In the genomic region with DNA sequence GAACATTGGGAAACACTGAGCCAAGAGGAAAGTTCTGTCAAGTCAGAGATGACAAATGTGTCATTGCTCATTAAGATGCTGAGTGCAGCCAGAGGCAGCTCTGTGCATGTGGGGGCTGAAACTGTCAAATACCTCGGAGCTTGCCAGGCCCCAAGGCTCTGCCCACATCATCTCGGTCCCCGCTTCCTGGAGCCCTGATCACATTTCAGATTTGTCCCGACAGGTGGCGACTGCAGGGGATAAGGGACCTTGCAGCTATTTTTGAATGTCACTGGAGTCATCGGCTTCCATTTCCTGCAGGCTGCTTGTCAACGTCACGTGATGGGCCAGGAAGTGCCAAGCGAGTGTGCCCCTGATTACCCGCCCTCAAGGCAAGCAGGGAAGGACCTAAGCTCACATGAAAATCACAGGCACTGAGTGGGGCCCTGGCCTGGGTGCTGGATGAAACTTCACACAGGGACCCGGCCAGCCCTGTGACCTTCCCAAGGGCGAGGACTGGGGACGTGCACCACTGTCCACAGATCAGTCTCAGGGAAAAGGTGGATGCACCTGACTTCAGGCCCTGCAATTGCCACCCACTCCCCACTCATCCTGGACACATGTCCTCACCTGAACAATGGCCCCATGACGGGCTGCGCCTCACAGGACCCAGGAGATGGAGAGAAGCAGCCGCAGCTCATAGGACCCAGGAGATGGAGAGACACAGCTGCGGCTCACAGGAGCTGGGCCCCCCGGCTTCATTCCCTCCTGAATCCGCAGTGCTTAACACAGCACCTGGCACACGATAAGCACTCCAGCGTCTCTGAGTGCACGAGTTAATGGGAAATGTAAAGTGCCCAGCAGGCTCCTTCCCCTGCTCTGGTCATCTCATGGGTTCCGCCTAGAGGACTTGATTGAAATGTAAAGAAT, we compare ENCODE assay signal across 9 cellular contexts.
DNase-seq lines count a peak whose midpoint lies in the region; FAIRE-seq and TF ChIP-seq lines count a peak whose summit lies in the region.
"Had no signal": no experiment of that assay in that cellular context is flagged by ENCODE, and none has a peak within 500 bp of the region (broad histone marks: within the 10 kb centered on the region; RNA-seq: fewer than 3 reads in every experiment).

No MANE protein-coding gene starts in this region.

- TF ChIP-seq POLR2A in transverse colon (IDR thresholded peaks at IDR 0.05), result no peak

- H3K4me1 Mint-ChIP-seq in astrocyte (ENCODE audit: low read depth, unreplicated experiment), result peaks cover 27% of the 10 kb centered on the region

- H3K4me2 ChIP-seq in astrocyte (ENCODE audit: low read length), result no peak overlapping the region

- H3K36me3 Mint-ChIP-seq in astrocyte (ENCODE audit: low read depth, unreplicated experiment), result peaks cover under 1% of the 10 kb centered on the region

- H3K9me3 ChIP-seq in astrocyte (ENCODE audit: insufficient read depth, low read depth, low read length), result no peaks in the 10 kb centered on the region
- no peaks in the 10 kb centered on the region for H3K9me3 ChIP-seq in transverse colon
- no peaks in the 10 kb centered on the region for H3K9me3 ChIP-seq in ascending aorta

- H3K4me3 ChIP-seq in astrocyte (ENCODE audit: insufficient read depth, low read depth, low read length), result no peak overlapping the region
- no peak overlapping the region for H3K4me3 ChIP-seq in transverse colon
- H3K4me3 ChIP-seq in ascending aorta, result no peak overlapping the region
- H3K4me3 ChIP-seq in brain microvascular endothelial cell (ENCODE audit: low read depth, low read length), result no peak overlapping the region

- intact Hi-C loops in transverse colon (cut with DNase I; ENCODE audit: low total_unique reads) (no loop called here), ascending aorta (cut with DNase I) (no loop called here)

- TF ChIP-seq CTCF in astrocyte (IDR thresholded peaks at IDR 0.05; ENCODE audit: insufficient read depth, low read depth, low read length) (no peak), transverse colon (IDR thresholded peaks at IDR 0.05) (no peak), ascending aorta (IDR thresholded peaks at IDR 0.05) (peak in 1 of 3 experiments; percentile 9), brain microvascular endothelial cell (IDR thresholded peaks at IDR 0.05; ENCODE audit: low read depth, low read length, missing control alignments) (no peak)

- H3K4me3 Mint-ChIP-seq in astrocyte (ENCODE audit: unreplicated experiment), result no peak overlapping the region

- H3K79me2 ChIP-seq in astrocyte (ENCODE audit: insufficient read depth, low read length), result no peaks in the 10 kb centered on the region

- WGBS in transverse colon (ENCODE audit: low coverage in 1 of 2), 2 donors, result 80 to 92% methylated on average over 1 to 23 of the region's 23 CpGs

- TF ChIP-seq EP300 in transverse colon (IDR thresholded peaks at IDR 0.05; ENCODE audit: low read depth), result no peak

- in situ Hi-C loops in transverse colon (cut with MboI; ENCODE audit: low pct_ligation_motif_present in 1 of 4, low pct_unique_long_range_greater_than_20kb in 1 of 4, low sequenced_read_pairs in 3 of 4) (no loop called here), brain microvascular endothelial cell (cut with HindIII; ENCODE audit: low pct_ligation_motif_present, low sequenced_read_pairs) (no loop called here)

- peak overlapping the region; percentile 15 for H3K27ac Mint-ChIP-seq in astrocyte (ENCODE audit: unreplicated experiment)

- no peak overlapping the region for H3K9ac ChIP-seq in astrocyte (ENCODE audit: low read length)

- H4K20me1 ChIP-seq in astrocyte (ENCODE audit: insufficient read depth, low read length), result no peaks in the 10 kb centered on the region

- H3K4me1 ChIP-seq in astrocyte (ENCODE audit: insufficient read depth, low read length) (peaks cover 10% of the 10 kb centered on the region), transverse colon (peaks cover 0 to 5% (median 0%) of the 10 kb centered on the region in 4 donors), ascending aorta (no peaks in the 10 kb centered on the region)

- no peak overlapping the region for H2AFZ ChIP-seq in astrocyte (ENCODE audit: low read depth, low read length)

- H3K27me3 ChIP-seq in astrocyte (ENCODE audit: insufficient read depth, low read length) (peaks cover 3% of the 10 kb centered on the region), transverse colon (no peaks in the 10 kb centered on the region), ascending aorta (no peaks in the 10 kb centered on the region), brain microvascular endothelial cell (replicated peaks) (no peaks in the 10 kb centered on the region)

- H3K36me3 ChIP-seq in astrocyte (ENCODE audit: insufficient read depth, low read length), result no peaks in the 10 kb centered on the region
- no peaks in the 10 kb centered on the region for H3K36me3 ChIP-seq in transverse colon
- no peaks in the 10 kb centered on the region for H3K36me3 ChIP-seq in ascending aorta
- no peaks in the 10 kb centered on the region for H3K36me3 ChIP-seq in brain microvascular endothelial cell (replicated peaks)

- FAIRE-seq in astrocyte (lab: Jason Lieb, UNC), result no peak
- FAIRE-seq: endothelial cell of umbilical vein had no signal

- peaks cover 3% of the 10 kb centered on the region for H3K9me3 Mint-ChIP-seq in astrocyte (ENCODE audit: unreplicated experiment)

- H3K27me3 Mint-ChIP-seq in astrocyte (ENCODE audit: low read depth, unreplicated experiment), result peaks cover 12% of the 10 kb centered on the region

- DNase-seq in EH (ENCODE audit: low read depth) (peak; percentile 36), T-helper 9 cell (peak; percentile 55), astrocyte (ENCODE audit: low read depth) (no peak), nucleus accumbens (lab: John Stamatoyannopoulos, UW) (peak in 32 of 56 donors; percentile 8 to 80 (median 37)), transverse colon (peak; percentile 17), AML-193 (lab: John Stamatoyannopoulos, UW) (no peak), ascending aorta (ENCODE audit: low spot score in 2 of 2) (no peak), brain microvascular endothelial cell (no peak)

- H3K27ac ChIP-seq in astrocyte (ENCODE audit: low read depth, low read length) (no peak overlapping the region), transverse colon (no peak overlapping the region), ascending aorta (no peak overlapping the region), brain microvascular endothelial cell (no peak overlapping the region)

Comparison
In these comparisons a context has a peak if more than half of its experiments do, and no peak if none do; other contexts are left out.
1. DNase-seq: peak in EH (single experiment), T-helper 9 cell (single experiment), nucleus accumbens (32 of 56) and transverse colon (single experiment); none in astrocyte (single experiment), AML-193 (0 of 2), ascending aorta (0 of 2) and brain microvascular endothelial cell (single experiment).